ENCODE assay signal across 9 cellular contexts in the genomic region with DNA sequence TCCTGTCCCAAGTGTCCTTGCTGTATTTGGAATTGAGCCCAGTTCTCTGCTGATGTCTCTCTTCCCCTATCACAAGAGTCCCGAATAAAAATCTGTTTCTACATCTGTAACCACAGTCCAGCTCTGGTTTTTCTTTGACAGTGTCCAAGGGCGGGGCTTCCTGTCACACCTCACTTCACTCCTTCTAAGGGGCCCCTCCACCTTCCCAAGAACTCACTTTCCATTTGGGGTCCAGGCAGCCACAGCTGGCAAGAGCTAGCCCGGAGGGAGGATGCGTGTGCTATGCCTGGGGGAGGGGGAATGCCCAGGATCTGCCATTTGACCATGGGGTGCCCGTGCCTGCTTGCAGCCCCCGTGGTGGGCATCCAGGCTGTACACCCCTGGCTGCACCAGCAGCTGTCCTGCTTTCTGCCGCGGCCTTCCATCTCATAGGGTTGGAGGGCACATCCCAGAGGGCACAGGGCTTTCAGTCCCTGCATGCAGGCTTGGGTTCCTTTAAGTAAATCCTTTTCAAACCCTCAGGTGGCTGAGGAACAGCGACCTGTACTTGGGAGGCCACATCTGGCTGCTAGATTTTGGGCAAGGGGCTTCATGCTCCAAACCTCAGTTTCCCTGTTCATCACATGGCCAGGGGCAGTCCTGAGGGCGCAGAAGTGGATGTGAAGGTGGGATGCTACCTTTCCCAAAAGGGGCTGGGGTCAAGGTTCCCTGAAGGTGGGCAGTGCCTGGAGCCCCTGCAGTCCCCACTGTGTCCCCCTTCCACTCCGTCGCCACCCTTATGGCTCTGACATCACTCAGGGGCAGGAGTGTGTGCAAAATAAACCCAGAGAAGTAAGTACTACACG. TPM values are rescaled to one million over a fixed set of nuclear protein-coding genes. Genes with fewer than 3 reads are reported as not detected.
DNase-seq lines count a peak whose midpoint lies in the region; ATAC-seq and TF ChIP-seq lines count a peak whose summit lies in the region.
"Had no signal": no experiment of that assay in that cellular context is flagged by ENCODE, and none has a peak within 500 bp of the region (broad histone marks: within the 10 kb centered on the region; RNA-seq: fewer than 3 reads in every experiment).

No MANE protein-coding gene starts in this region.

- H3K36me3 ChIP-seq in left lung: no peaks in the 10 kb centered on the region
- H3K36me3 ChIP-seq in thyroid gland: no peaks in the 10 kb centered on the region

- H3K9me3 Mint-ChIP-seq in activated CD8-positive, alpha-beta memory T cell treated with anti-CD3 and anti-CD28 coated beads, Interleukin-2, amount 10 ng/mL, durations not matched to agents 7 days and 5 days (ENCODE audit: low read depth): peaks cover 17% of the 10 kb centered on the region

- peaks cover 24 to 57% of the 10 kb centered on the region in 2 donors for H3K4me1 ChIP-seq in left lung
- H3K4me1 ChIP-seq in thyroid gland: peaks cover 32 to 47% of the 10 kb centered on the region in 2 donors

- CTCF ChIA-PET in activated CD8-positive, alpha-beta memory T cell treated with anti-CD3 and anti-CD28 coated beads, Interleukin-2, amount 10 ng/mL, durations not matched to agents 7 days and 5 days (lab: Charles Lee): no interaction called here

- H3K4me3 ChIP-seq in left lung (no peak overlapping the region), thyroid gland (replicated peaks in 1 of 3) (no peak overlapping the region)

- H3K4me1 Mint-ChIP-seq in activated CD8-positive, alpha-beta memory T cell treated with anti-CD3 and anti-CD28 coated beads, Interleukin-2, amount 10 ng/mL, durations not matched to agents 7 days and 5 days: peaks cover 68% of the 10 kb centered on the region

- DNase-seq in activated T-cell treated with anti-CD3 and anti-CD28 coated beads, Interleukin-2, amount 50 U/mL, for 1 hour: peak; percentile 22
- DNase-seq in activated T-cell treated with anti-CD3 and anti-CD28 coated beads, Interleukin-2, amount 50 U/mL, for 48 hours: no peak
- DNase-seq in activated CD8-positive, alpha-beta memory T cell treated with anti-CD3 and anti-CD28 coated beads, Interleukin-2, amount 10 ng/mL, durations not matched to agents 7 days and 5 days: peak; percentile 66
- DNase-seq in left lung (peak; percentile 43 to 71), thyroid gland (peak; percentile 37 to 51)

- no peak for ATAC-seq in activated CD8-positive, alpha-beta memory T cell treated with anti-CD3 and anti-CD28 coated beads, Interleukin-2, amount 10 ng/mL, durations not matched to agents 7 days and 5 days
- ATAC-seq in left lung (no peak), HG02981 (IDR thresholded peaks at IDR 0.05; ENCODE audit: unreplicated experiment) (no peak), GM21619 (IDR thresholded peaks at IDR 0.05; ENCODE audit: unreplicated experiment) (no peak), HG03469 (IDR thresholded peaks at IDR 0.05; ENCODE audit: unreplicated experiment) (no peak)

- TF ChIP-seq POLR2A in thyroid gland (IDR thresholded peaks at IDR 0.05): no peak

- intact Hi-C loops in left lung (cut with DNase I): no loop called here
- intact Hi-C loops in thyroid gland (cut with DNase I): no loop called here

- H3K27me3 ChIP-seq in left lung: no peaks in the 10 kb centered on the region
- H3K27me3 ChIP-seq in thyroid gland: no peaks in the 10 kb centered on the region

- WGBS in thyroid gland, 2 donors: 31 to 51% methylated on average over 9 to 11 of the region's 13 CpGs

- H3K27ac ChIP-seq in left lung (peak overlapping the region in 1 of 2 donors; percentile 98), thyroid gland (peak overlapping the region; percentile 14 to 93 (median 69))

- peaks cover 0 to 7% of the 10 kb centered on the region in 2 donors for H3K9me3 ChIP-seq in left lung
- H3K9me3 ChIP-seq in thyroid gland: no peaks in the 10 kb centered on the region

- peaks cover 40% of the 10 kb centered on the region for H3K36me3 Mint-ChIP-seq in activated CD8-positive, alpha-beta memory T cell treated with anti-CD3 and anti-CD28 coated beads, Interleukin-2, amount 10 ng/mL, durations not matched to agents 7 days and 5 days

- H3K4me3 Mint-ChIP-seq in activated CD8-positive, alpha-beta memory T cell treated with anti-CD3 and anti-CD28 coated beads, Interleukin-2, amount 10 ng/mL, durations not matched to agents 7 days and 5 days: peak overlapping the region; percentile 78

- H3K27ac Mint-ChIP-seq in activated CD8-positive, alpha-beta memory T cell treated with anti-CD3 and anti-CD28 coated beads, Interleukin-2, amount 10 ng/mL, durations not matched to agents 7 days and 5 days: peak overlapping the region; percentile 100

- no peaks in the 10 kb centered on the region for H3K27me3 Mint-ChIP-seq in activated CD8-positive, alpha-beta memory T cell treated with anti-CD3 and anti-CD28 coated beads, Interleukin-2, amount 10 ng/mL, durations not matched to agents 7 days and 5 days

- TF ChIP-seq CTCF in left lung (IDR thresholded peaks at IDR 0.05) (no peak), thyroid gland (IDR thresholded peaks at IDR 0.05) (no peak)

RNA-seq across cellular contexts. Expression of a gene that starts 2.3 kb away (rescaled TPM):
- 10 to 100 TPM; 45.0 to 83.0 TPM for total RNA-seq in activated CD8-positive, alpha-beta memory T cell treated with anti-CD3 and anti-CD28 coated beads, Interleukin-2, amount 10 ng/mL, durations not matched to agents 7 days and 5 days
- total RNA-seq in left lung: 10 to 100 TPM; 27.7 to 43.0 TPM
- 10 to 100 TPM; 37.0 to 61.8 (median 49.1) TPM for total RNA-seq in thyroid gland

RNA-seq across cellular contexts. Expression of a gene that starts 35.2 kb away (rescaled TPM):
- 10 to 100 TPM; 40.1 to 67.3 TPM for total RNA-seq in activated CD8-positive, alpha-beta memory T cell treated with anti-CD3 and anti-CD28 coated beads, Interleukin-2, amount 10 ng/mL, durations not matched to agents 7 days and 5 days
- total RNA-seq in left lung (1 to 10 TPM; 2.6 to 4.8 TPM), thyroid gland (10 to 100 TPM in 1 of 4 donors, 1 to 10 TPM in 3; 3.6 to 12.6 (median 5.5) TPM)
- total RNA-seq: endothelial cell of umbilical vein had no signal

RNA-seq across cellular contexts. Expression of a gene that starts 40.4 kb away (rescaled TPM):
- 10 to 100 TPM; 31.1 to 54.9 TPM for total RNA-seq in activated CD8-positive, alpha-beta memory T cell treated with anti-CD3 and anti-CD28 coated beads, Interleukin-2, amount 10 ng/mL, durations not matched to agents 7 days and 5 days
- 10 to 100 TPM; 77.9 to 83.5 TPM for total RNA-seq in left lung
- total RNA-seq in thyroid gland: 100 to 1,000 TPM in 2 of 4 donors, 10 to 100 TPM in 2; 82.9 to 168 (median 121) TPM

Comparison
In these comparisons a context has a peak if more than half of its experiments do, and no peak if none do; other contexts are left out.
1. DNase-seq: peak in activated T-cell treated with anti-CD3 and anti-CD28 coated beads, Interleukin-2, amount 50 U/mL, for 1 hour (single experiment), activated CD8-positive, alpha-beta memory T cell treated with anti-CD3 and anti-CD28 coated beads, Interleukin-2, amount 10 ng/mL, durations not matched to agents 7 days and 5 days (single experiment), left lung (2 of 2) and thyroid gland (2 of 2); none in activated T-cell treated with anti-CD3 and anti-CD28 coated beads, Interleukin-2, amount 50 U/mL, for 48 hours (0 of 2).